13 cellular contexts compared by ENCODE assay signal in the genomic region with DNA sequence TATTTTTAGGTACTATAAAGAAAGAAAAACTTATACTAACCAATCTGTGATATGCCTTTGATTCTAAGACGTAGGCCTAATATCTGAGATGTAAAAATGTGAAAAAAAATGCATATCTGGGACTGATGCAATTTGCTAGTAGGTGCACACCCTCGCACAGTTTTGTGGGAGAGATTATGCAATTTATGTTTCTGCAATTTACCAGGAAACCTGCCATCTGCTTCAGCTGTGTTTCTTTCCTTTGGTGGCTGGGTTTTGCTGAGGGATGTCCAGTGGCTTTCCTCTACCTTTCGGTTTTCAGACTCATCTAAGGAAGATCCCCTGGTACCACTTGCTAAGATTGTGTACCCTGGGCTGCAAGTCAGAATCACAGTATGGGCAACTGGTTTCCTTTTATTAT.
DNase-seq lines count a peak whose midpoint lies in the region; ATAC-seq and TF ChIP-seq lines count a peak whose summit lies in the region.
"Had no signal": no experiment of that assay in that cellular context is flagged by ENCODE, and none has a peak within 500 bp of the region (broad histone marks: within the 10 kb centered on the region; RNA-seq: fewer than 3 reads in every experiment).

No MANE protein-coding gene starts in this region.

- H3K4me1 ChIP-seq in GM23248 (ENCODE audit: insufficient read depth) (peaks cover 13% of the 10 kb centered on the region), lower lobe of right lung (no peaks in the 10 kb centered on the region), SK-N-SH (ENCODE audit: control insufficient read depth in 1 of 2, insufficient read depth in 2 of 2, low read depth in 1 of 2, low read length in 1 of 2) (no peaks in the 10 kb centered on the region; a peak in 2 of 4 replicates)

- H3K9ac ChIP-seq in GM23248 (no peak overlapping the region; the same call in 1 of the 2 replicates), SK-N-SH (no peak overlapping the region)

- H2AFZ ChIP-seq in GM23248 (peak overlapping the region; percentile 69), SK-N-SH (ENCODE audit: low read depth) (no peak overlapping the region)

- in situ Hi-C loops in GM23248 (cut with MboI): no loop called here

- no peaks in the 10 kb centered on the region for H3K9me2 ChIP-seq in GM23248 (ENCODE audit: insufficient read depth)
- no peaks in the 10 kb centered on the region for H3K9me2 ChIP-seq in SK-N-SH

- CTCF ChIA-PET in SK-N-SH (lab: Yijun Ruan, JAX): interaction anchor here (1.1 kb wide), 1 partner anchor 78 kb away, joined by 3 read pairs; no protein-coding TSS in a partner anchor

- DNase-seq in GM23248 (peak; percentile 75), NCI-H2171 (lab: John Stamatoyannopoulos, UW) (peak; percentile 40), choroid plexus epithelial cell (ENCODE audit: low read depth) (peak; percentile 88), omental fat pad (ENCODE audit: low spot score) (no peak), NCI-H1048 (lab: John Stamatoyannopoulos, UW) (no peak), lower lobe of right lung (no peak), SK-N-SH (no peak)
- DNase-seq: activated naive CD8-positive, alpha-beta T cell treated with anti-CD3 and anti-CD28 coated beads, Interleukin-2, amount 10 ng/mL, durations not matched to agents 7 days and 5 days; H7; left colon; NCI-H2107; stimulated activated CD4-positive, alpha-beta T cell treated with anti-CD3 and anti-CD28 coated beads, Interleukin-12 subunit alpha, Interleukin-12 subunit beta, amount 100 ng/mL, for 4 hours had no signal

- TF ChIP-seq CTCF in choroid plexus epithelial cell (conservative IDR thresholded peaks at IDR 0.05; ENCODE audit: low read depth, low read length): no peak
- no peak for TF ChIP-seq CTCF in omental fat pad (IDR thresholded peaks at IDR 0.05)
- no peak for TF ChIP-seq CTCF in lower lobe of right lung (IDR thresholded peaks at IDR 0.05)
- TF ChIP-seq CTCF in SK-N-SH (IDR thresholded peaks at IDR 0.05): no peak

- TF ChIP-seq RAD21 in SK-N-SH (IDR thresholded peaks at IDR 0.05; ENCODE audit: low read length): no peak

- WGBS in GM23248 (ENCODE audit: low coverage in 1 of 2, low lambda C conversion rate in 2 of 2, missing lambda C conversion rate in 2 of 2), 2 experiments: 4 to 7% methylated on average over 3 of the region's 3 CpGs
- 77% methylated on average over 3 of the region's 3 CpGs for WGBS in SK-N-SH (ENCODE audit: low lambda C conversion rate)

- H3K9me3 ChIP-seq in GM23248 (ENCODE audit: low read depth) (no peaks in the 10 kb centered on the region), lower lobe of right lung (no peaks in the 10 kb centered on the region), SK-N-SH (no peaks in the 10 kb centered on the region)

- ATAC-seq in omental fat pad (ENCODE audit: low FRiP score) (peak; percentile 64), lower lobe of right lung (no peak)
- ATAC-seq: GM12878, left colon had no signal

- H3F3A ChIP-seq in GM23248 (ENCODE audit: insufficient read depth) (peaks cover 8% of the 10 kb centered on the region), SK-N-SH (replicated peaks; ENCODE audit: insufficient read depth) (no peaks in the 10 kb centered on the region)

- TF ChIP-seq EP300 in SK-N-SH (IDR thresholded peaks at IDR 0.05; ENCODE audit: borderline replicate concordance in 1 of 2, low read depth in 1 of 2, low read length in 1 of 2): no peak

- intact Hi-C loops in lower lobe of right lung (cut with DNase I): no loop called here

- POLR2A ChIA-PET in SK-N-SH (lab: Yijun Ruan, JAX): no interaction called here

- 0 out of 2 replicates have a peak overlapping the region, but pooled peaks have one; percentile 15 for H3K4me3 ChIP-seq in GM23248
- H3K4me3 ChIP-seq in choroid plexus epithelial cell (ENCODE audit: low read depth, low read length): no peak overlapping the region
- H3K4me3 ChIP-seq in lower lobe of right lung: no peak overlapping the region
- no peak overlapping the region for H3K4me3 ChIP-seq in SK-N-SH (ENCODE audit: low read depth in 2 of 2, low read length in 1 of 2)
- H3K4me3 ChIP-seq: GM12878 had no signal

- peak overlapping the region; percentile 77 for H3K4me2 ChIP-seq in GM23248 (ENCODE audit: unreplicated experiment)
- H3K4me2 ChIP-seq in SK-N-SH: no peak overlapping the region

- no peaks in the 10 kb centered on the region for H3K79me2 ChIP-seq in GM23248 (ENCODE audit: insufficient read depth)
- no peaks in the 10 kb centered on the region for H3K79me2 ChIP-seq in SK-N-SH (ENCODE audit: insufficient read depth)

- no peaks in the 10 kb centered on the region for H3K36me3 ChIP-seq in GM23248 (ENCODE audit: low read depth)
- no peaks in the 10 kb centered on the region for H3K36me3 ChIP-seq in lower lobe of right lung
- H3K36me3 ChIP-seq in SK-N-SH (replicated peaks in 1 of 2; ENCODE audit: control insufficient read depth in 1 of 2, insufficient read depth in 2 of 2, low read length in 1 of 2): no peaks in the 10 kb centered on the region

- H4K20me1 ChIP-seq in GM23248 (ENCODE audit: insufficient read depth): no peaks in the 10 kb centered on the region
- H4K20me1 ChIP-seq in SK-N-SH (ENCODE audit: insufficient read depth): no peaks in the 10 kb centered on the region

- H3K27me3 ChIP-seq in GM23248 (replicated peaks; ENCODE audit: insufficient read depth) (no peaks in the 10 kb centered on the region), lower lobe of right lung (ENCODE audit: low read depth) (no peaks in the 10 kb centered on the region), SK-N-SH (ENCODE audit: insufficient read depth) (no peaks in the 10 kb centered on the region)

- H3K27ac ChIP-seq in GM23248 (peak overlapping the region; percentile 29), lower lobe of right lung (no peak overlapping the region), SK-N-SH (ENCODE audit: low read depth in 2 of 2, low read length in 1 of 2) (no peak overlapping the region)

TF ChIP-seq in SK-N-SH, 30 proteins besides CTCF, POLR2A, EP300 and RAD21:
- TF ChIP-seq GABPA (IDR thresholded peaks at IDR 0.05; ENCODE audit: low read depth) (no peak), TCF12 (IDR thresholded peaks at IDR 0.05) (no peak), ELF1 (IDR thresholded peaks at IDR 0.05) (no peak), RXRA (IDR thresholded peaks at IDR 0.05; ENCODE audit: borderline replicate concordance, low read depth) (no peak), SMC3 (IDR thresholded peaks at IDR 0.05; ENCODE audit: low read depth, low read length) (no peak), TAF1 (IDR thresholded peaks at IDR 0.05; ENCODE audit: borderline replicate concordance, low read depth, low read length) (no peak), FOXM1 (IDR thresholded peaks at IDR 0.05; ENCODE audit: low read depth) (no peak), FOSL2 (IDR thresholded peaks at IDR 0.05; ENCODE audit: borderline replicate concordance, low read depth) (no peak), NRF1 (IDR thresholded peaks at IDR 0.05; ENCODE audit: low read depth, low read length) (no peak)
- TF ChIP-seq, protein P1, sequence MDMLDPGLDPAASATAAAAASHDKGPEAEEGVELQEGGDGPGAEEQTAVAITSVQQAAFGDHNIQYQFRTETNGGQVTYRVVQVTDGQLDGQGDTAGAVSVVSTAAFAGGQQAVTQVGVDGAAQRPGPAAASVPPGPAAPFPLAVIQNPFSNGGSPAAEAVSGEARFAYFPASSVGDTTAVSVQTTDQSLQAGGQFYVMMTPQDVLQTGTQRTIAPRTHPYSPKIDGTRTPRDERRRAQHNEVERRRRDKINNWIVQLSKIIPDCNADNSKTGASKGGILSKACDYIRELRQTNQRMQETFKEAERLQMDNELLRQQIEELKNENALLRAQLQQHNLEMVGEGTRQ (IDR thresholded peaks at IDR 0.05; ENCODE audit: borderline replicate concordance, low read depth, low read length): no peak

Comparison
In these comparisons a context has a peak if more than half of its experiments do, and no peak if none do; other contexts are left out.
1. DNase-seq: peak in GM23248 (single experiment), NCI-H2171 (single experiment) and choroid plexus epithelial cell (single experiment); none in omental fat pad (single experiment), NCI-H1048 (single experiment), lower lobe of right lung (single experiment) and SK-N-SH (single experiment).